Comparison of ENCODE assay signal across 8 cellular contexts in the genomic region with DNA sequence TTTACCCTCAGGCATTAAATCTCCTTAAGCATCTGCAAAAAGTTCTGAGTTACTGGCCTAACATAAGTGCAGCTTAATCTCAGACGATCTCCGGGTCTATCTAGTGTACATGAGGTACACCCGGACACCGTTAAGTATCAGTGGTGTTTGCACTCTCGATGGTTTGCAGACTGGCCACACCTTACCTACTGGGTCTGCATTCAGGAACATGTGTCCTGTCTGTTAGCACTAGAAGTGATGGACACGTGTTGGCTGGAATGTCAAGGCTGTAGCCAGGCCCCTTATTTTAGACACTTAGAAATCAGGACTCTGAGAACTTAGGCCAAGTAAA. TPM values are rescaled to one million over a fixed set of nuclear protein-coding genes. Genes with fewer than 3 reads are reported as not detected.
DNase-seq lines count a peak whose midpoint lies in the region; ATAC-seq, FAIRE-seq and TF ChIP-seq lines count a peak whose summit lies in the region.

No MANE protein-coding gene starts in this region.

- no peak for FAIRE-seq in H1 (lab: Jason Lieb, UNC)

- peak overlapping the region; percentile 65 for H2BK120ac ChIP-seq in H1 (replicated peaks; ENCODE audit: low read depth, low read length)

- no peak overlapping the region for H3K56ac ChIP-seq in H1 (replicated peaks; ENCODE audit: insufficient read length, low read depth, low read length)

- WGBS in H1 (ENCODE audit: extremely low coverage in 1 of 2, insufficient coverage in 1 of 2, insufficient read length in 1 of 2, insufficient replicate concordance in 2 of 2, low coverage in 1 of 2, low lambda C conversion rate in 2 of 2, missing lambda C conversion rate in 1 of 2), 2 experiments, result 80% methylated on average over 6 of the region's 6 CpGs; no CpG with 5 or more reads in 1 of the 2 experiments

- peak overlapping the region; percentile 92; the same call in 1 of the 2 replicates for H4K8ac ChIP-seq in H1 (ENCODE audit: extremely low read depth, insufficient read depth, low read length)

- POLR2A ChIA-PET in H1 (lab: Charles Lee; ENCODE audit: partially characterized antibody), result interaction anchor here (1.1 to 2.4 kb wide), 4 partner anchors 11 to 284 kb away, joined by 3 to 14 read pairs (median 8); a partner anchor contains a TSS
- POLR2A ChIA-PET in naive thymus-derived CD8-positive, alpha-beta T cell (lab: Charles Lee), result interaction anchor here (1.3 to 2.2 kb wide), 3 partner anchors 120 to 189 kb away, joined by 6 to 10 read pairs (median 8); a partner anchor contains a TSS

- peaks cover 23 to 40% (median 30%) of the 10 kb centered on the region in 4 donors for H3K4me1 Mint-ChIP-seq in naive thymus-derived CD8-positive, alpha-beta T cell

- H3K27ac ChIP-seq in H1 (ENCODE audit: low read depth, low read length), result peak overlapping the region; percentile 84; the same call in 1 of the 2 replicates

- peak overlapping the region; percentile 90 to 100 (median 95) for H3K4me3 Mint-ChIP-seq in naive thymus-derived CD8-positive, alpha-beta T cell

- H3K36me3 Mint-ChIP-seq in naive thymus-derived CD8-positive, alpha-beta T cell, result peaks cover 3 to 20% (median 14%) of the 10 kb centered on the region in 3 donors

- H2AFZ ChIP-seq in H1 (ENCODE audit: low read length), result peak overlapping the region; percentile 84

- H3K18ac ChIP-seq in H1 (ENCODE audit: extremely low read depth, low read length), result peak overlapping the region; percentile 20; the same call in 1 of the 2 replicates

- H3K4me2 ChIP-seq in H1 (ENCODE audit: insufficient read depth in 1 of 2, low read depth in 2 of 2, low read length in 2 of 2), result peak overlapping the region; percentile 69 to 81

- no peaks in the 10 kb centered on the region for H3K79me2 ChIP-seq in H1 (ENCODE audit: control insufficient read depth in 1 of 2, insufficient read depth in 2 of 2, low read length in 2 of 2)

- TF ChIP-seq CTCF in H1 (IDR thresholded peaks at IDR 0.05; ENCODE audit: control extremely low read depth in 1 of 3, insufficient read depth in 1 of 3, low read depth in 1 of 3, low read length in 3 of 3), result no peak

- H3K4ac ChIP-seq in H1 (replicated peaks; ENCODE audit: insufficient read length, low read depth, low read length), result peak overlapping the region; percentile 71

- H3K27me3 ChIP-seq in H1 (replicated peaks in 1 of 4; ENCODE audit: control insufficient read depth in 3 of 4, extremely low read depth in 1 of 4, insufficient read depth in 3 of 4, low read length in 3 of 4), result no peaks in the 10 kb centered on the region

- H3K9ac ChIP-seq in H1 (replicated peaks in 1 of 4; ENCODE audit: extremely low read depth in 1 of 4, low read depth in 3 of 4, low read length in 3 of 4), result peak overlapping the region in 3 of 4 experiments; percentile 80 to 95 (median 81); a peak in 6 of 7 replicates

- H3K9me3 ChIP-seq in H1 (ENCODE audit: insufficient read depth in 2 of 2, low read depth in 1 of 2, low read length in 1 of 2), result no peaks in the 10 kb centered on the region

- ATAC-seq in HG02610 (IDR thresholded peaks at IDR 0.05; ENCODE audit: unreplicated experiment), result peak; percentile 8
- ATAC-seq in naive thymus-derived CD8-positive, alpha-beta T cell, result no peak

- peak overlapping the region; percentile 69 for H2BK12ac ChIP-seq in H1 (ENCODE audit: low read depth, low read length)

- H4K20me1 ChIP-seq in H1 (replicated peaks in 1 of 2; ENCODE audit: control insufficient read depth in 1 of 2, insufficient read depth in 2 of 2, low read length in 2 of 2), result no peaks in the 10 kb centered on the region

- intact Hi-C loops in posterior vena cava (cut with DNase I), result no loop called here

- H2BK5ac ChIP-seq in H1 (ENCODE audit: low read depth, low read length), result peak overlapping the region; percentile 54

- H3K14ac ChIP-seq in H1 (ENCODE audit: insufficient read length), result no peak overlapping the region

- peak overlapping the region; percentile 75 to 94 (median 84) for H3K4me3 ChIP-seq in H1 (ENCODE audit: extremely low read depth in 1 of 4, insufficient read depth in 2 of 4, low read depth in 3 of 4, low read length in 4 of 4)

- DNase-seq in ELR (ENCODE audit: low read depth) (peak; percentile 9), RPMI7951 (ENCODE audit: low read depth) (peak; percentile 15), H1 (ENCODE audit: low read depth in 1 of 2, low spot score in 2 of 2) (no peak), posterior vena cava (ENCODE audit: low spot score) (no peak), NCI-H774 (lab: John Stamatoyannopoulos, UW) (no peak)
- no peak for DNase-seq in naive thymus-derived CD8-positive, alpha-beta T cell
- no peak for DNase-seq in activated effector memory CD4-positive, alpha-beta T cell treated with anti-CD3 and anti-CD28 coated beads, Interleukin-2, amount 50 U/mL, for 16 hours

- no peak for TF ChIP-seq POLR2A in H1 (IDR thresholded peaks at IDR 0.05; ENCODE audit: control extremely low read depth in 1 of 2, low read depth in 2 of 2, low read length in 2 of 2)

- H3K27ac Mint-ChIP-seq in naive thymus-derived CD8-positive, alpha-beta T cell, result peak overlapping the region; percentile 89 to 99 (median 96)

- H4K5ac ChIP-seq in H1 (ENCODE audit: insufficient read length, low read depth, low read length), result peak overlapping the region; percentile 80

- peaks cover 0 to 7% (median 0%) of the 10 kb centered on the region in 4 experiments; a peak in 1 of 8 replicates for H3K36me3 ChIP-seq in H1 (ENCODE audit: control insufficient read depth in 2 of 4, insufficient read depth in 4 of 4, low read length in 3 of 4)

- H4K91ac ChIP-seq in H1 (replicated peaks; ENCODE audit: insufficient read length, low read length), result peak overlapping the region; percentile 68

- H2AK5ac ChIP-seq in H1 (ENCODE audit: low read depth, low read length), result peak overlapping the region; percentile 56; the same call in 1 of the 2 replicates

- TF ChIP-seq EP300 in H1 (IDR thresholded peaks at IDR 0.05; ENCODE audit: borderline replicate concordance in 1 of 2, low read depth in 2 of 2, low read length in 2 of 2), result no peak

- H3K4me1 ChIP-seq in H1 (replicated peaks in 1 of 4; ENCODE audit: control insufficient read depth in 3 of 4, insufficient read depth in 4 of 4, low read length in 3 of 4), result peaks cover 3 to 6% (median 4%) of the 10 kb centered on the region in 4 experiments; a peak in 6 of 7 replicates

- no peak overlapping the region; the same call in 1 of the 2 replicates for H2BK20ac ChIP-seq in H1 (ENCODE audit: low read length)

- H3K9me3 Mint-ChIP-seq in naive thymus-derived CD8-positive, alpha-beta T cell, result no peaks in the 10 kb centered on the region

- peak overlapping the region; percentile 82 for H2BK15ac ChIP-seq in H1 (ENCODE audit: low read length)

- peaks cover 0 to 2% (median 0%) of the 10 kb centered on the region in 5 donors for H3K27me3 Mint-ChIP-seq in naive thymus-derived CD8-positive, alpha-beta T cell

- CTCF ChIA-PET in H1 (lab: Charles Lee; ENCODE audit: partially characterized antibody), result interaction anchor here (0.6 to 1.0 kb wide), 2 partner anchors 55 to 757 kb away, joined by 3 read pairs; no protein-coding TSS in a partner anchor

- no peak overlapping the region for H3K23ac ChIP-seq in H1 (ENCODE audit: insufficient read length)

- no peak for TF ChIP-seq RAD21 in H1 (IDR thresholded peaks at IDR 0.05 in 1 of 2, conservative IDR thresholded peaks at IDR 0.05 in 1 of 2; ENCODE audit: low read depth in 2 of 2, low read length in 2 of 2)

- peaks cover 4% of the 10 kb centered on the region; the same call in 1 of the 2 replicates for H3K23me2 ChIP-seq in H1 (ENCODE audit: low read depth, low read length)

- no peaks in the 10 kb centered on the region for H3K79me1 ChIP-seq in H1 (ENCODE audit: low read depth, low read length)

TF ChIP-seq in H1, 55 proteins besides CTCF, POLR2A, EP300 and RAD21:
- 0 out of 2 replicates have a peak, but pooled peaks have one; percentile 56 for TF ChIP-seq POLR2AphosphoS5 (IDR thresholded peaks at IDR 0.05; ENCODE audit: low read depth, low read length)
- no peak for TF ChIP-seq KDM1A (IDR thresholded peaks at IDR 0.05; ENCODE audit: borderline replicate concordance, low read length)
- no peak for TF ChIP-seq NANOG (IDR thresholded peaks at IDR 0.05; ENCODE audit: insufficient read depth, low read depth, low read length, poor library complexity, severe bottlenecking)
- TF ChIP-seq TEAD4 (IDR thresholded peaks at IDR 0.05; ENCODE audit: low read depth, low read length), result no peak
- TF ChIP-seq, protein P1, sequence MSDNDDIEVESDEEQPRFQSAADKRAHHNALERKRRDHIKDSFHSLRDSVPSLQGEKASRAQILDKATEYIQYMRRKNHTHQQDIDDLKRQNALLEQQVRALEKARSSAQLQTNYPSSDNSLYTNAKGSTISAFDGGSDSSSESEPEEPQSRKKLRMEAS (IDR thresholded peaks at IDR 0.05), result peak; percentile 75; the same call in 1 of the 2 replicates
- TF ChIP-seq SIN3A (conservative IDR thresholded peaks at IDR 0.05 in 1 of 2, IDR thresholded peaks at IDR 0.05 in 1 of 2; ENCODE audit: low read depth in 1 of 2, low read length in 2 of 2), result no peak
- no peak for TF ChIP-seq JUND (IDR thresholded peaks at IDR 0.05; ENCODE audit: low read length)
- no peak for TF ChIP-seq RBBP5 (IDR thresholded peaks at IDR 0.05; ENCODE audit: borderline replicate concordance, low read depth, low read length)
- TF ChIP-seq TAF1 (IDR thresholded peaks at IDR 0.05; ENCODE audit: low read depth, low read length), result no peak
- TF ChIP-seq BCL11A (IDR thresholded peaks at IDR 0.05; ENCODE audit: low read depth in 2 of 2, low read length in 2 of 2), result no peak
- TF ChIP-seq CBX8 (IDR thresholded peaks at IDR 0.05; ENCODE audit: borderline replicate concordance, low read depth, low read length), result no peak
- no peak for TF ChIP-seq JUN (IDR thresholded peaks at IDR 0.05; ENCODE audit: low read depth, low read length)

RNA-seq across cellular contexts. Expression of a gene that starts 0.8 kb away (rescaled TPM):
- total RNA-seq in RPMI7951 (2014; rRNA removed; shearing (Covaris generic)), result 8.2 and 10.2 TPM in 2 replicates
- total RNA-seq in H1 (2021; fragmentation: NEBNext Ultra II Directional; extraction: Animal tissue kit (Norgen Biotek cat#: 25700)), result 19.2 and 19.3 TPM in 2 replicates
- polyA plus RNA-seq in H1 (2011; rRNA removed), result 2.0 and 2.7 TPM in 2 replicates
- polyA plus RNA-seq in H1 (2011; cell fraction: cytosol; rRNA removed), result 3.7 TPM
- 2.7 TPM for polyA plus RNA-seq in H1 (2011; cell fraction: nucleus; rRNA removed)
- 5.4 to 11.7 TPM (median 7.6 TPM) in 4 replicates for polyA plus RNA-seq in H1 (2012, experiment 1 of 2)
- polyA plus RNA-seq in H1 (2012, experiment 2 of 2), result 0.64 TPM
- 9.2 TPM for polyA plus RNA-seq in H1 (2013, experiment 1 of 2)
- 8.2 TPM for polyA plus RNA-seq in H1 (2013, experiment 2 of 2)
- 14.0 and 20.2 TPM in 2 replicates for polyA minus RNA-seq in H1 (2011; rRNA and poly(A)+ RNA removed)
- polyA minus RNA-seq in H1 (2011; cell fraction: cytosol; rRNA and poly(A)+ RNA removed), result 10.0 TPM
- polyA minus RNA-seq in H1 (2011; cell fraction: nucleus; rRNA and poly(A)+ RNA removed), result 16.3 TPM
- 10 to 100 TPM; 18.2 to 20.0 TPM for total RNA-seq in naive thymus-derived CD8-positive, alpha-beta T cell
- polyA plus RNA-seq in naive thymus-derived CD8-positive, alpha-beta T cell, result 10 to 100 TPM in 2 of 3 donors, 1 to 10 TPM in 1; 9.8 to 11.8 (median 11.6) TPM
- 10 to 100 TPM; 45.7 to 54.7 TPM for total RNA-seq in posterior vena cava

Comparison
In these comparisons a context has a peak if more than half of its experiments do, and no peak if none do; other contexts are left out.
1. DNase-seq: peak in ELR (single experiment) and RPMI7951 (single experiment); none in H1 (0 of 2), naive thymus-derived CD8-positive, alpha-beta T cell (0 of 10), activated effector memory CD4-positive, alpha-beta T cell treated with anti-CD3 and anti-CD28 coated beads, Interleukin-2, amount 50 U/mL, for 16 hours (single experiment), posterior vena cava (single experiment) and NCI-H774 (single experiment).